In the genomic region with DNA sequence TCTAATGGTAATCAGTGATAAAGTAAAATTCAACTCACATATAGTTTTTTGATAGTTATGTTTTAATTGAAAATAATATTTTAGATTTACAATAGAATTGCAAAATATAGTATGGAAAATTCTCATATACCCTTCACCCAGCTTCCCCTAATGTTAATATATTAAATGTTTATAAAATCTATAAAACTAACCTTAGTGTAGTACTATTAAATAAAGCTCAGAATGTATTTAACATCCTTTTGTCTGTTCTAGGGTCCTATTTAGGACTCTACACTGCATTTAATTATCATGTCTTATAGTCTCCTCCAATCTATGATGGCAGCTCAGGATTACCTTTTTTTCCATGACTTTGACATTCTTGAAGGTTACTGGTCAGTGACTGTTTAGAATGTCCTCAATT, we compare ENCODE assay signal across 23 cellular contexts.
"Had no signal": no experiment of that assay in that cellular context is flagged by ENCODE, and none has a peak within 500 bp of the region (broad histone marks: within the 10 kb centered on the region; RNA-seq: fewer than 3 reads in every experiment).

No MANE protein-coding gene starts in this region.

- H3K4me1 ChIP-seq: esophagus muscularis mucosa, foreskin keratinocyte, gastrocnemius medialis, heart right ventricle, left lung, lower lobe of right lung had no signal

- H3K27ac ChIP-seq: coronary artery, dorsolateral prefrontal cortex, esophagus muscularis mucosa, foreskin keratinocyte, gastrocnemius medialis, heart right ventricle, left lung, lower lobe of right lung had no signal

- H3K27me3 ChIP-seq: dorsolateral prefrontal cortex, esophagus muscularis mucosa, foreskin keratinocyte, gastrocnemius medialis, heart right ventricle, left lung had no signal

- FAIRE-seq: colon, endothelial cell of umbilical vein had no signal

- H3K36me3 ChIP-seq: esophagus muscularis mucosa, gastrocnemius medialis, heart right ventricle, left lung, lower lobe of right lung had no signal

- H3K9me3 ChIP-seq: gastrocnemius medialis, left lung, lower lobe of right lung, mucosa of descending colon had no signal

- DNase-seq: dermis blood vessel endothelial cell; dorsolateral prefrontal cortex; effector CD4-positive, alpha-beta T cell; effector memory CD4-positive, alpha-beta T cell; foreskin keratinocyte; gastrocnemius medialis; glutamatergic neuron; head of caudate nucleus; heart right ventricle; hippocampal formation; immature natural killer cell; islet precursor cell; left cardiac atrium; left lung; left ventricle myocardium superior; lower lobe of right lung; mesenchymal stem cell; mucosa of descending colon; naive B cell had no signal

- H3K4me3 ChIP-seq: coronary artery, dorsolateral prefrontal cortex, esophagus muscularis mucosa, gastrocnemius medialis, heart right ventricle, left lung, lower lobe of right lung, mucosa of descending colon had no signal
